Comparison of ENCODE assay signal across 23 cellular contexts in the genomic region with DNA sequence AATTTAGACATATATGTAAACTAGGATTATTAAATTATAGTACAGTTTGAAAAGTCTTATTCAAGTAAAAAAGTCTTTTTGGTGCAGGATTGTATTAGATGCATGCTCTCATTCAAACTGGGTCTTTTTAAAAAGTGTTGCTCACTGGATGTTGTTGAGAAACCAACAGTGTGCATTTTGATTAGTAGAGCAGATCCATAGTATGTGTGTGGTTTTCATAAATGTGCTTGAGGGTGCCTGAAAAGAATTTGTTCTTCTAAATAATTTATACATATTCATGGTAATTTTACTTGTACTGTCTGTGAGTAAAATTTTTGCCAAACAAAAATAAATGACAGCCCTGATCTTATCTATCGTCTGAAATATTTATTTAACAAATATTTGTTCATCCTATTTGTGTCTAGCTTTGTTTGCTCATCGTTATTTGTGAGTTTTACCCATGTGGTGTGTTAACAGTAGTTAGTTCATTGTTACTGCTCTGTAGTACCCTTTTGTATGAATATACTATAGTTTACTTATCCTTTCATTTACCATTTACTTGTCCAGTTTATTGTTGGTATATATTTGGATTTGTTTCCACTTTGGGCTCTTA. TPM values are rescaled to one million over a fixed set of nuclear protein-coding genes. Genes with fewer than 3 reads are reported as not detected.
DNase-seq lines count a peak whose midpoint lies in the region; ATAC-seq, FAIRE-seq and TF ChIP-seq lines count a peak whose summit lies in the region.
"Had no signal": no experiment of that assay in that cellular context is flagged by ENCODE, and none has a peak within 500 bp of the region (broad histone marks: within the 10 kb centered on the region; RNA-seq: fewer than 3 reads in every experiment).

No MANE protein-coding gene starts in this region.

- H3K4me2 ChIP-seq in HepG2 (ENCODE audit: low read depth, low read length), result no peak overlapping the region
- no peak overlapping the region for H3K4me2 ChIP-seq in H9 (ENCODE audit: insufficient read depth, insufficient read length, low read length)

- peaks cover 22 to 46% (median 30%) of the 10 kb centered on the region in 3 experiments for H3K36me3 Mint-ChIP-seq in H9 (ENCODE audit: insufficient read depth in 1 of 3, low read depth in 3 of 3)

- BruUV-seq in HepG2 (replicated peaks; lab: Mats Ljungman, UMichigan), result no TSS peak

- no peaks in the 10 kb centered on the region for H3K23me2 ChIP-seq in H9 (ENCODE audit: insufficient read length, low read depth, low read length, poor library complexity, severe bottlenecking)

- no peak overlapping the region for H2AK5ac ChIP-seq in H9 (ENCODE audit: insufficient read length, low read length)

- H2BK15ac ChIP-seq in H9 (ENCODE audit: low read depth, low read length), result no peak overlapping the region

- no peak overlapping the region for H2AFZ ChIP-seq in HepG2 (ENCODE audit: low read length)
- no peak overlapping the region for H2AFZ ChIP-seq in H9 (ENCODE audit: low read length)

- peaks cover 0 to 11% of the 10 kb centered on the region in 2 experiments; a peak in 3 of 5 replicates for H3K36me3 ChIP-seq in HepG2 (replicated peaks in 1 of 2; ENCODE audit: control insufficient read depth in 1 of 2, insufficient read depth in 2 of 2, low read length in 2 of 2)

- H3K9ac ChIP-seq in HepG2 (ENCODE audit: insufficient read depth, low read depth, low read length), result no peak overlapping the region
- H3K9ac ChIP-seq in H9 (ENCODE audit: extremely low read depth, insufficient read length, low read length), result no peak overlapping the region

- peak overlapping the region; percentile 48 for H3K27ac ChIP-seq in VCaP
- H3K27ac ChIP-seq in HepG2 (ENCODE audit: extremely low read length, insufficient read depth, low read length), result no peak overlapping the region
- H3K27ac ChIP-seq in H9 (ENCODE audit: insufficient read length, low read depth, low read length), result no peak overlapping the region
- H3K27ac ChIP-seq: WERI-Rb-1 had no signal

- H3K79me1 ChIP-seq in H9 (ENCODE audit: insufficient read depth, low read depth, low read length, poor library complexity, severe bottlenecking), result no peaks in the 10 kb centered on the region

- CTCF ChIA-PET in HepG2 (lab: Yijun Ruan, JAX; ENCODE audit: low intra/inter-chr PET ratio, low total read pairs), result no interaction called here

- no peak overlapping the region for H3K23ac ChIP-seq in H9 (ENCODE audit: insufficient read length, low read depth, low read length)

- 8% methylated on average over 2 of the region's 2 CpGs for WGBS in HepG2 (ENCODE audit: low lambda C conversion rate)
- no CpG with 5 or more reads among the region's 2 CpGs for WGBS in H9 (ENCODE audit: extremely low coverage, insufficient read length, low lambda C conversion rate)

- no peak for TF ChIP-seq CTCF in VCaP (conservative IDR thresholded peaks at IDR 0.05)
- no peak for TF ChIP-seq CTCF in HepG2 (CRISPR knock-in tag; IDR thresholded peaks at IDR 0.05)
- no peak for TF ChIP-seq CTCF in H9 (conservative IDR thresholded peaks at IDR 0.05)

- H3K4me1 ChIP-seq in HepG2 (ENCODE audit: insufficient read depth, low read length), result peaks cover 18% of the 10 kb centered on the region
- H3K4me1 ChIP-seq in H9 (ENCODE audit: insufficient read depth, low read length), result no peaks in the 10 kb centered on the region

- TF ChIP-seq POLR2A in HepG2 (IDR thresholded peaks at IDR 0.05; ENCODE audit: insufficient read depth in 1 of 2, low read depth in 2 of 2, low read length in 2 of 2), result no peak

- no peaks in the 10 kb centered on the region for H3K9me3 ChIP-seq in HepG2 (ENCODE audit: low read length)
- no peaks in the 10 kb centered on the region for H3K9me3 ChIP-seq in H9 (ENCODE audit: control insufficient read depth, low read depth, low read length)

- no peak overlapping the region for H2BK120ac ChIP-seq in H9 (ENCODE audit: low read depth, low read length, poor library complexity, severe bottlenecking)

- H3K27me3 Mint-ChIP-seq in H9 (ENCODE audit: low read depth), result no peaks in the 10 kb centered on the region
- H3K27me3 Mint-ChIP-seq: activated CD4-positive, alpha-beta T cell treated with anti-CD3 and anti-CD28 coated beads, Interleukin-2, amount 10 ng/mL, durations not matched to agents 7 days and 5 days; activated naive CD8-positive, alpha-beta T cell treated with anti-CD3 and anti-CD28 coated beads for 36 hours; effector memory CD8-positive, alpha-beta T cell had no signal

- no peak overlapping the region for H3K18ac ChIP-seq in H9 (ENCODE audit: insufficient read length, low read depth, low read length)

- no peak overlapping the region for H3K4ac ChIP-seq in H9 (ENCODE audit: low read depth, low read length)

- H3K4me3 ChIP-seq in HepG2 (replicated peaks in 1 of 3; ENCODE audit: insufficient read depth in 1 of 3, low read depth in 2 of 3, low read length in 3 of 3), result no peak overlapping the region

- DNase-seq in NCI-H2029 (lab: John Stamatoyannopoulos, UW), result peak; percentile 8
- DNase-seq in HepG2 (ENCODE audit: low spot score), result peak; percentile 47
- no peak for DNase-seq in NCI-H226
- no peak for DNase-seq in H9
- DNase-seq: activated CD4-positive, alpha-beta T cell treated with anti-CD3 and anti-CD28 coated beads, Interleukin-2, amount 10 ng/mL, durations not matched to agents 7 days and 5 days; activated naive CD8-positive, alpha-beta T cell treated with anti-CD3 and anti-CD28 coated beads for 36 hours; CD8-positive, alpha-beta T cell; DMS79 treated with DMSO at 0.1 percent for 48 hours; effector memory CD8-positive, alpha-beta T cell; mesendoderm; NCI-H1417 treated with DMSO at 0.1 percent for 48 hours; NCI-H2171; occipital lobe; retina; stimulated activated CD4-positive, alpha-beta T cell treated with anti-CD3 and anti-CD28 coated beads, Interleukin-4, amount 100 ng/mL, for 24 hours; stimulated activated naive CD4-positive, alpha-beta T cell treated with Interleukin-2 at 50 U/mL for 16 hours; WERI-Rb-1 had no signal

- TF ChIP-seq EP300 in HepG2 (IDR thresholded peaks at IDR 0.05; ENCODE audit: low read depth in 2 of 2, low read length in 2 of 2) (peak in 1 of 2 experiments; percentile 18; a peak in 1 of 4 replicates), HepG2 (CRISPR knock-in tag; IDR thresholded peaks at IDR 0.05; ENCODE audit: borderline replicate concordance) (no peak)

- H2BK12ac ChIP-seq in H9 (ENCODE audit: insufficient read length, low read depth, low read length), result no peak overlapping the region

- in situ Hi-C loops in HepG2 (cut with HindIII; ENCODE audit: extremely low pct_ligation_motif_present, low pct_unique_long_range_greater_than_20kb), result loop anchor here (5.0 kb wide), 1 partner anchor 53 kb away; the partner anchor contains the start of gene PTPN4

- H3K4me1 Mint-ChIP-seq in H9, result peaks cover 31 to 37% of the 10 kb centered on the region in 2 experiments

- ATAC-seq in HepG2, result peak; percentile 76
- ATAC-seq in esophagus mucosa, result no peak
- no peak for ATAC-seq in HG03354 (IDR thresholded peaks at IDR 0.05; ENCODE audit: poor library complexity, severe bottlenecking, unreplicated experiment)
- ATAC-seq: CD8-positive, alpha-beta T cell; effector memory CD8-positive, alpha-beta T cell had no signal

- H3K9me3 Mint-ChIP-seq in H9, result peaks cover 7 to 8% of the 10 kb centered on the region in 2 experiments
- H3K9me3 Mint-ChIP-seq: effector memory CD8-positive, alpha-beta T cell had no signal

- H2BK20ac ChIP-seq in H9 (ENCODE audit: low read depth, low read length, poor library complexity, severe bottlenecking), result no peak overlapping the region

- H3K79me2 ChIP-seq in HepG2 (ENCODE audit: insufficient read depth, low read length), result peaks cover 4% of the 10 kb centered on the region
- peaks cover 3% of the 10 kb centered on the region; the same call in 1 of the 2 replicates for H3K79me2 ChIP-seq in H9 (ENCODE audit: insufficient read depth, low read length)

- H3K4me3 Mint-ChIP-seq in H9, result no peak overlapping the region
- H3K4me3 Mint-ChIP-seq: activated CD4-positive, alpha-beta T cell treated with anti-CD3 and anti-CD28 coated beads, Interleukin-2, amount 10 ng/mL, durations not matched to agents 7 days and 5 days; activated naive CD8-positive, alpha-beta T cell treated with anti-CD3 and anti-CD28 coated beads for 36 hours; activated T-helper 1 cell treated with anti-CD3 and anti-CD28 coated beads, Interleukin-12 subunit alpha, Interleukin-12 subunit beta, Interleukin-2, Interleukin-4 antibody, amounts not matched to agents 30 ng/mL and 10 ng/mL and 1 ng/mL, durations not matched to agents 14 hours and 24 hours and 36 hours; CD8-positive, alpha-beta T cell; effector memory CD8-positive, alpha-beta T cell had no signal

- no peak overlapping the region for H3T11ph ChIP-seq in H9 (ENCODE audit: low read length)

- POLR2A ChIA-PET in HepG2 (lab: Yijun Ruan, JAX), result no interaction called here

- no peak overlapping the region for H3K56ac ChIP-seq in H9 (ENCODE audit: insufficient read length, low read depth, low read length)

- no peak overlapping the region for H3K27ac Mint-ChIP-seq in H9
- H3K27ac Mint-ChIP-seq: activated CD4-positive, alpha-beta T cell treated with anti-CD3 and anti-CD28 coated beads, Interleukin-2, amount 10 ng/mL, durations not matched to agents 7 days and 5 days; activated naive CD8-positive, alpha-beta T cell treated with anti-CD3 and anti-CD28 coated beads for 36 hours; activated T-helper 1 cell treated with anti-CD3 and anti-CD28 coated beads, Interleukin-12 subunit alpha, Interleukin-12 subunit beta, Interleukin-2, Interleukin-4 antibody, amounts not matched to agents 30 ng/mL and 10 ng/mL and 1 ng/mL, durations not matched to agents 14 hours and 24 hours and 36 hours had no signal

- FAIRE-seq in G401.6 (lab: Jason Lieb, UNC), result peak; percentile 3
- no peak for FAIRE-seq in HepG2 (lab: Jason Lieb, UNC)
- FAIRE-seq: GM12892 had no signal

- intact Hi-C loops in HepG2 (cut with micrococcal nuclease; ENCODE audit: unreplicated experiment), result loop anchor here (5.0 kb wide), 1 partner anchor 48 kb away; no protein-coding TSS in a partner anchor

- H3K14ac ChIP-seq in H9 (ENCODE audit: insufficient read depth, low read length), result no peak overlapping the region

- H3K27me3 ChIP-seq in HepG2 (ENCODE audit: control insufficient read depth in 1 of 2, insufficient read depth in 2 of 2, low read length in 2 of 2) (no peaks in the 10 kb centered on the region; a peak in 1 of 5 replicates), H9 (ENCODE audit: insufficient read depth, low read length) (no peaks in the 10 kb centered on the region)

- H4K91ac ChIP-seq in H9 (ENCODE audit: insufficient read length, low read depth, low read length), result no peak overlapping the region

- no peak for TF ChIP-seq RAD21 in HepG2 (CRISPR knock-in tag; IDR thresholded peaks at IDR 0.05)

- no peak overlapping the region for H4K5ac ChIP-seq in H9 (ENCODE audit: insufficient read length, low read depth, low read length)

- peaks cover 12% of the 10 kb centered on the region; the same call in 1 of the 2 replicates for H4K20me1 ChIP-seq in HepG2 (ENCODE audit: insufficient read depth, low read length)
- H4K20me1 ChIP-seq in H9 (ENCODE audit: control insufficient read depth, insufficient read depth, insufficient read length), result no peaks in the 10 kb centered on the region

- H4K8ac ChIP-seq in H9 (replicated peaks; ENCODE audit: insufficient read length, low read depth, low read length), result no peak overlapping the region

- H2BK5ac ChIP-seq in H9 (ENCODE audit: insufficient read length, low read length), result no peak overlapping the region

RNA-seq across cellular contexts. Expression of gene PTPN4, which starts 50.4 kb away (rescaled TPM):
- total RNA-seq in HepG2 (2016; rRNA removed; fragmentation: Illumina TruSeq; extraction: Trizol) (34.6 and 40.4 TPM in 2 replicates), esophagus mucosa (20.4 TPM), H9 (2021) (80.5 and 89.8 TPM in 2 replicates)
- total RNA-seq in HepG2 (2016; cell fraction: cytosol; rRNA removed; fragmentation: Illumina TruSeq; extraction: Trizol; ENCODE audit: low read depth), result 42.5 and 43.6 TPM in 2 replicates
- total RNA-seq in HepG2 (2016; cell fraction: insoluble cytoplasmic fraction; rRNA removed; fragmentation: Illumina TruSeq; extraction: Trizol), result 38.0 and 42.0 TPM in 2 replicates
- 38.5 and 42.3 TPM in 2 replicates for total RNA-seq in HepG2 (2016; cell fraction: membrane; rRNA removed; fragmentation: Illumina TruSeq; extraction: Trizol)
- total RNA-seq in HepG2 (2016; cell fraction: nucleus; rRNA removed; fragmentation: Illumina TruSeq; extraction: Trizol), result 46.5 and 59.3 TPM in 2 replicates
- 20.3 and 21.7 TPM in 2 replicates for polyA plus RNA-seq in HepG2 (2011; rRNA removed)
- 5.8 and 7.6 TPM in 2 replicates for polyA plus RNA-seq in HepG2 (2011; cell fraction: cytosol; rRNA removed)
- 21.9 and 22.6 TPM in 2 replicates for polyA plus RNA-seq in HepG2 (2011; cell fraction: nucleus; rRNA removed)
- 8.1 and 8.3 TPM in 2 replicates for polyA plus RNA-seq in HepG2 (2012)
- 3.4 and 4.0 TPM in 2 replicates for polyA plus RNA-seq in HepG2 (2016; cell fraction: cytosol; fragmentation: Illumina TruSeq; extraction: Trizol; ENCODE audit: low read depth)
- polyA plus RNA-seq in HepG2 (2016; cell fraction: insoluble cytoplasmic fraction; fragmentation: Illumina TruSeq; extraction: Trizol; ENCODE audit: low read depth), result 16.3 and 19.3 TPM in 2 replicates
- polyA plus RNA-seq in HepG2 (2016; cell fraction: membrane; fragmentation: Illumina TruSeq; extraction: Trizol; ENCODE audit: low read depth), result 5.1 and 9.5 TPM in 2 replicates
- polyA plus RNA-seq in HepG2 (2016; cell fraction: nucleus; fragmentation: Illumina TruSeq; extraction: Trizol; ENCODE audit: insufficient read depth, low read depth), result 17.2 and 24.4 TPM in 2 replicates
- polyA minus RNA-seq in HepG2 (2011; rRNA and poly(A)+ RNA removed; ENCODE audit: low replicate concordance), result 60.8 and 71.6 TPM in 2 replicates
- 27.8 and 28.0 TPM in 2 replicates for polyA minus RNA-seq in HepG2 (2011; cell fraction: cytosol; rRNA and poly(A)+ RNA removed)
- 139 and 141 TPM in 2 replicates for polyA minus RNA-seq in HepG2 (2011; cell fraction: nucleus; rRNA and poly(A)+ RNA removed)

Comparison
In these comparisons a context has a peak if more than half of its experiments do, and no peak if none do; other contexts are left out.
1. DNase-seq: peak in NCI-H2029 (single experiment) and HepG2 (single experiment); none in NCI-H226 (single experiment) and H9 (single experiment).